12 cellular contexts compared by ENCODE assay signal in genomic region chr5:73381587-73382411, GRCh38.
DNase-seq lines count a peak whose midpoint lies in the region; ATAC-seq, FAIRE-seq and TF ChIP-seq lines count a peak whose summit lies in the region.
"Had no signal": no experiment of that assay in that cellular context is flagged by ENCODE, and none has a peak within 500 bp of the region (broad histone marks: within the 10 kb centered on the region; RNA-seq: fewer than 3 reads in every experiment).

No MANE protein-coding gene starts in this region.

- intact Hi-C loops in spleen (cut with DNase I; ENCODE audit: low total_unique reads), result no loop called here

- H2AFZ ChIP-seq in SK-N-SH (ENCODE audit: low read depth), result no peak overlapping the region

- POLR2A ChIA-PET in SK-N-SH (lab: Yijun Ruan, JAX), result no interaction called here

- no peak overlapping the region for H3K4me3 ChIP-seq in SK-N-SH (ENCODE audit: low read depth in 2 of 2, low read length in 1 of 2)
- peak overlapping the region in 7 of 8 donors; percentile 14 to 60 (median 21) for H3K4me3 ChIP-seq in spleen
- peak overlapping the region in 1 of 2 donors; percentile 21 for H3K4me3 ChIP-seq in small intestine (ENCODE audit: low read depth in 1 of 2, low read length in 2 of 2)

- H3K27ac Mint-ChIP-seq in activated naive CD8-positive, alpha-beta T cell treated with anti-CD3 and anti-CD28 coated beads for 36 hours, result no peak overlapping the region
- H3K27ac Mint-ChIP-seq in immature natural killer cell, result no peak overlapping the region
- H3K27ac Mint-ChIP-seq: T-helper 2 cell treated with Interferon-gamma antibody and Interleukin-4, amounts not matched to agents 5 μg/mL and 100 μg/mL, for 36 hours had no signal

- H3K9ac ChIP-seq in SK-N-SH, result no peak overlapping the region

- FAIRE-seq in small intestine (lab: Jason Lieb, UNC), result no peak

- no peak for TF ChIP-seq CTCF in SK-N-SH (IDR thresholded peaks at IDR 0.05)
- TF ChIP-seq CTCF in spleen (IDR thresholded peaks at IDR 0.05 in 8 of 11, conservative IDR thresholded peaks at IDR 0.05 in 3 of 11), result no peak

- H3K27me3 ChIP-seq in SK-N-SH (ENCODE audit: insufficient read depth), result no peaks in the 10 kb centered on the region
- peaks cover 25 to 89% (median 65%) of the 10 kb centered on the region in 7 donors for H3K27me3 ChIP-seq in spleen (replicated peaks in 1 of 7)
- peaks cover 8 to 40% of the 10 kb centered on the region in 2 donors for H3K27me3 ChIP-seq in small intestine (ENCODE audit: control insufficient read depth in 2 of 2, insufficient read depth in 2 of 2, low read length in 2 of 2)

- H3K9me2 ChIP-seq in SK-N-SH, result no peaks in the 10 kb centered on the region

- H3K4me1 Mint-ChIP-seq in activated naive CD8-positive, alpha-beta T cell treated with anti-CD3 and anti-CD28 coated beads for 36 hours, result peaks cover 20% of the 10 kb centered on the region
- peaks cover 21 to 37% of the 10 kb centered on the region in 2 donors for H3K4me1 Mint-ChIP-seq in immature natural killer cell

- TF ChIP-seq POLR2A in spleen (IDR thresholded peaks at IDR 0.05), result no peak

- no peaks in the 10 kb centered on the region for H3K79me2 ChIP-seq in SK-N-SH (ENCODE audit: insufficient read depth)

- H3K4me2 ChIP-seq in SK-N-SH, result no peak overlapping the region

- peak; percentile 57 for DNase-seq in SK-N-SH
- DNase-seq in activated naive CD8-positive, alpha-beta T cell treated with anti-CD3 and anti-CD28 coated beads for 36 hours, result peak; percentile 4
- no peak for DNase-seq in immature natural killer cell
- peak; percentile 71 for DNase-seq in spleen
- no peak for DNase-seq in small intestine
- DNase-seq: 8988T, NCI-H2081, tibial artery had no signal

- peaks cover 19% of the 10 kb centered on the region for H3K9me3 Mint-ChIP-seq in activated naive CD8-positive, alpha-beta T cell treated with anti-CD3 and anti-CD28 coated beads for 36 hours
- H3K9me3 Mint-ChIP-seq in immature natural killer cell, result peaks cover 15 to 26% (median 20%) of the 10 kb centered on the region in 6 donors

- no peak for TF ChIP-seq RAD21 in SK-N-SH (IDR thresholded peaks at IDR 0.05; ENCODE audit: low read length)

- ATAC-seq in SK-N-SH treated with all-trans-retinoic acid at 6 μM for 48 hours (no peak), GM18867 (IDR thresholded peaks at IDR 0.05; ENCODE audit: unreplicated experiment) (no peak), GM21367 (IDR thresholded peaks at IDR 0.05; ENCODE audit: unreplicated experiment) (no peak)

- H3K27ac ChIP-seq in SK-N-SH (ENCODE audit: low read depth in 2 of 2, low read length in 1 of 2) (no peak overlapping the region), spleen (no peak overlapping the region), small intestine (ENCODE audit: low read depth in 1 of 2, low read length in 1 of 2) (no peak overlapping the region)
- H3K27ac ChIP-seq: tibial artery had no signal

- peaks cover 2% of the 10 kb centered on the region for H3K36me3 Mint-ChIP-seq in activated naive CD8-positive, alpha-beta T cell treated with anti-CD3 and anti-CD28 coated beads for 36 hours
- H3K36me3 Mint-ChIP-seq in immature natural killer cell, result peaks cover 0 to 12% (median 10%) of the 10 kb centered on the region in 3 donors

- H3K4me1 ChIP-seq in SK-N-SH (ENCODE audit: control insufficient read depth in 1 of 2, insufficient read depth in 2 of 2, low read depth in 1 of 2, low read length in 1 of 2) (peaks cover 0 to 11% of the 10 kb centered on the region in 2 experiments; a peak in 3 of 4 replicates), spleen (peaks cover 14 to 34% (median 25%) of the 10 kb centered on the region in 6 donors), small intestine (ENCODE audit: control insufficient read depth in 2 of 2, insufficient read depth in 1 of 2, low read depth in 1 of 2, low read length in 1 of 2) (no peaks in the 10 kb centered on the region)

- no peak for TF ChIP-seq EP300 in SK-N-SH (IDR thresholded peaks at IDR 0.05; ENCODE audit: borderline replicate concordance in 1 of 2, low read depth in 1 of 2, low read length in 1 of 2)

- H3K9me3 ChIP-seq in SK-N-SH, result peaks cover 16% of the 10 kb centered on the region; the same call in 1 of the 2 replicates
- peaks cover 8 to 36% (median 23%) of the 10 kb centered on the region in 8 donors for H3K9me3 ChIP-seq in spleen
- H3K9me3 ChIP-seq in small intestine (ENCODE audit: control insufficient read depth, low read depth), result no peaks in the 10 kb centered on the region

- peaks cover 86% of the 10 kb centered on the region for H3K27me3 Mint-ChIP-seq in activated naive CD8-positive, alpha-beta T cell treated with anti-CD3 and anti-CD28 coated beads for 36 hours
- peaks cover 29 to 35% (median 34%) of the 10 kb centered on the region in 3 donors for H3K27me3 Mint-ChIP-seq in immature natural killer cell (ENCODE audit: low read depth in 3 of 3)

- no peak overlapping the region for H3K4me3 Mint-ChIP-seq in activated naive CD8-positive, alpha-beta T cell treated with anti-CD3 and anti-CD28 coated beads for 36 hours
- peak overlapping the region in 3 of 5 donors; percentile 10 to 76 (median 54) for H3K4me3 Mint-ChIP-seq in immature natural killer cell

- H4K20me1 ChIP-seq in SK-N-SH (ENCODE audit: insufficient read depth), result no peaks in the 10 kb centered on the region

- WGBS in SK-N-SH (ENCODE audit: low lambda C conversion rate), result 56% methylated on average over 25 of the region's 90 CpGs
- WGBS in spleen, 5 donors, result 4 to 12% (median 9%) methylated on average over 65 to 90 of the region's 90 CpGs
- whole genome bisulfite sequencing in small intestine, 3 donors, result 3 to 10% (median 6%) methylated on average over 70 to 90 of the region's 90 CpGs

- H3F3A ChIP-seq in SK-N-SH (replicated peaks; ENCODE audit: insufficient read depth), result peaks cover 12% of the 10 kb centered on the region

- H3K36me3 ChIP-seq in SK-N-SH (replicated peaks in 1 of 2; ENCODE audit: control insufficient read depth in 1 of 2, insufficient read depth in 2 of 2, low read length in 1 of 2) (no peaks in the 10 kb centered on the region), spleen (no peaks in the 10 kb centered on the region), small intestine (ENCODE audit: control insufficient read depth in 2 of 2, insufficient read depth in 2 of 2, low read length in 2 of 2) (no peaks in the 10 kb centered on the region)
- H3K36me3 ChIP-seq: tibial artery had no signal

- CTCF ChIA-PET in SK-N-SH (lab: Yijun Ruan, JAX), result no interaction called here

TF ChIP-seq in SK-N-SH, 30 proteins besides CTCF, POLR2A, EP300 and RAD21 (continues in another document):
- TF ChIP-seq ZBTB33 (IDR thresholded peaks at IDR 0.05; ENCODE audit: borderline replicate concordance, low read depth) (no peak), PBX3 (IDR thresholded peaks at IDR 0.05) (no peak), FOXM1 (IDR thresholded peaks at IDR 0.05; ENCODE audit: low read depth) (no peak)

TF ChIP-seq in SK-N-SH treated with all-trans-retinoic acid at 6 μM for 48 hours, 23 proteins besides CTCF, POLR2A, EP300 and RAD21 (continues in another document):
- TF ChIP-seq BACH2 (CRISPR knock-in tag; IDR thresholded peaks at IDR 0.05; ENCODE audit: borderline replicate concordance) (no peak), ZFP30 (CRISPR knock-in tag; IDR thresholded peaks at IDR 0.05) (no peak), OSR1 (CRISPR knock-in tag; IDR thresholded peaks at IDR 0.05) (no peak), ZFP3 (CRISPR knock-in tag; IDR thresholded peaks at IDR 0.05) (no peak), TOX (CRISPR knock-in tag; IDR thresholded peaks at IDR 0.05; ENCODE audit: borderline replicate concordance) (no peak), CSRNP3 (CRISPR knock-in tag; IDR thresholded peaks at IDR 0.05) (no peak), CREB5 (CRISPR knock-in tag; IDR thresholded peaks at IDR 0.05; ENCODE audit: low read depth) (no peak)

Comparison
In these comparisons a context has a peak if more than half of its experiments do, and no peak if none do; other contexts are left out.
1. DNase-seq: peak in SK-N-SH (single experiment), activated naive CD8-positive, alpha-beta T cell treated with anti-CD3 and anti-CD28 coated beads for 36 hours (single experiment) and spleen (single experiment); none in immature natural killer cell (0 of 3) and small intestine (single experiment).
2. H3K4me3 ChIP-seq: peak in spleen (7 of 8); none in SK-N-SH (0 of 2).